8 cellular contexts compared by ENCODE assay signal in the genomic region with DNA sequence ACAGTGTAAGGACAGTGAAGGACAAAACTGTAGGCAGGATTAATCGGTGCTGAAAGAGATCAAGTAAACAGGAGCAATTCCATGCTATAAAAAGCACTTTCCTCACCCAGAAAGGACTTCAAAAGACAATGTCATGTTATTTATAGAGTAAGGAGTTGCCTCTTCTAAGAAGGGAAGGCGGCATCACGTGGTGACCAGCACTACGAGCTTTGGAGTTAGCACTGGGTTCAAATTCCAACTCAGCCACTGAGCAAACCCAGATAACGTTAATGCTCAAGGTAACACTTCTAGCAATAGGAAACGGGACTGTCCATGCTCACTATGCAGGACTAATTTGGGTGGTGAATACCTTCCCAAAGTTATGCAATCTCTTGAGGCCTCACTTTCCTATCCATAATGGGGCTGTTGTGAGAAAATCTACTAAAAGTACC. TPM values are rescaled to one million over a fixed set of nuclear protein-coding genes. Genes with fewer than 3 reads are reported as not detected.
DNase-seq lines count a peak whose midpoint lies in the region; ATAC-seq and TF ChIP-seq lines count a peak whose summit lies in the region.

No MANE protein-coding gene starts in this region.

- H4K20me1 ChIP-seq in OCI-LY1 (ENCODE audit: insufficient read depth, low read length) (no peaks in the 10 kb centered on the region), osteoblast (ENCODE audit: insufficient read depth, low read length) (no peaks in the 10 kb centered on the region)

- H3K9me2 ChIP-seq in OCI-LY1 (ENCODE audit: low read depth, low read length) = no peaks in the 10 kb centered on the region

- intact Hi-C loops in esophagus muscularis mucosa (cut with DNase I) = no loop called here

- TF ChIP-seq POLR2A in esophagus muscularis mucosa (IDR thresholded peaks at IDR 0.05; ENCODE audit: low read depth) = no peak

- ATAC-seq in HG02884 (IDR thresholded peaks at IDR 0.05; ENCODE audit: unreplicated experiment) = no peak
- ATAC-seq in HG02885 (IDR thresholded peaks at IDR 0.05; ENCODE audit: poor library complexity, unreplicated experiment) = no peak
- no peak for ATAC-seq in HG03039 (IDR thresholded peaks at IDR 0.05; ENCODE audit: unreplicated experiment)

- peak; percentile 42 for DNase-seq in GF-D8 (lab: John Stamatoyannopoulos, UW)
- no peak for DNase-seq in esophagus muscularis mucosa (ENCODE audit: extremely low spot score)
- DNase-seq in osteoblast (ENCODE audit: insufficient read length, low spot score, missing footprints) = no peak
- DNase-seq in D341Med (ENCODE audit: low spot score) = no peak

- TF ChIP-seq EP300 in esophagus muscularis mucosa (IDR thresholded peaks at IDR 0.05) = no peak

- peak overlapping the region; percentile 79 for H3K27ac ChIP-seq in OCI-LY1 (ENCODE audit: low read depth, low read length, poor library complexity, severe bottlenecking)
- peak overlapping the region; percentile 88 to 93 (median 91) for H3K27ac ChIP-seq in esophagus muscularis mucosa (replicated peaks in 1 of 4)
- H3K27ac ChIP-seq in osteoblast (ENCODE audit: low read depth, low read length) = peak overlapping the region; percentile 49

- H3K79me2 ChIP-seq in OCI-LY1 (ENCODE audit: insufficient read depth, low read length) = peaks cover 20% of the 10 kb centered on the region
- H3K79me2 ChIP-seq in osteoblast (ENCODE audit: insufficient read depth, low read length) = peaks cover 25% of the 10 kb centered on the region

- peak overlapping the region; percentile 77 for H3K4me3 ChIP-seq in OCI-LY1 (ENCODE audit: low read depth, low read length, poor library complexity, severe bottlenecking)
- peak overlapping the region; percentile 68 to 92 (median 73) for H3K4me3 ChIP-seq in esophagus muscularis mucosa
- peak overlapping the region; percentile 77 for H3K4me3 ChIP-seq in osteoblast (ENCODE audit: insufficient read depth, low read length)

- H3K4me2 ChIP-seq in OCI-LY1 (ENCODE audit: low read length) (peak overlapping the region; percentile 75), osteoblast (ENCODE audit: insufficient read depth, low read length) (peak overlapping the region; percentile 99)

- H3K4me1 ChIP-seq in OCI-LY1 (ENCODE audit: insufficient read depth, low read length, severe bottlenecking) (peaks cover 34% of the 10 kb centered on the region), esophagus muscularis mucosa (peaks cover 12 to 25% (median 17%) of the 10 kb centered on the region in 4 donors), osteoblast (ENCODE audit: insufficient read depth, low read length) (peaks cover 11% of the 10 kb centered on the region)

- 17% methylated on average over 6 of the region's 6 CpGs for WGBS in esophagus muscularis mucosa

- no peaks in the 10 kb centered on the region for H3K36me3 ChIP-seq in OCI-LY1 (ENCODE audit: insufficient read depth, low read length)
- no peaks in the 10 kb centered on the region for H3K36me3 ChIP-seq in esophagus muscularis mucosa
- no peaks in the 10 kb centered on the region for H3K36me3 ChIP-seq in osteoblast (ENCODE audit: insufficient read depth, low read length)

- peak overlapping the region; percentile 70; the same call in 1 of the 2 replicates for H2AFZ ChIP-seq in OCI-LY1 (ENCODE audit: low read length)
- peak overlapping the region; percentile 98 for H2AFZ ChIP-seq in osteoblast (ENCODE audit: low read length)

- no peaks in the 10 kb centered on the region for H3F3A ChIP-seq in OCI-LY1 (ENCODE audit: insufficient read depth, low read length)

- no peak for TF ChIP-seq CTCF in OCI-LY1 (IDR thresholded peaks at IDR 0.05; ENCODE audit: low read length)
- no peak for TF ChIP-seq CTCF in esophagus muscularis mucosa (IDR thresholded peaks at IDR 0.05)
- TF ChIP-seq CTCF in osteoblast (IDR thresholded peaks at IDR 0.05; ENCODE audit: extremely low read depth, low read depth, low read length) = no peak

- no peaks in the 10 kb centered on the region for H3K27me3 ChIP-seq in OCI-LY1 (ENCODE audit: insufficient read depth, low read length)
- H3K27me3 ChIP-seq in esophagus muscularis mucosa = no peaks in the 10 kb centered on the region
- H3K27me3 ChIP-seq in osteoblast (ENCODE audit: insufficient read depth, low read length) = no peaks in the 10 kb centered on the region

- H3K9me3 ChIP-seq in OCI-LY1 (ENCODE audit: low read length) (no peaks in the 10 kb centered on the region), esophagus muscularis mucosa (no peaks in the 10 kb centered on the region), osteoblast (ENCODE audit: low read depth, low read length) (no peaks in the 10 kb centered on the region)

- H3K9ac ChIP-seq in OCI-LY1 (ENCODE audit: low read length) = peak overlapping the region; percentile 69

RNA-seq across cellular contexts. Expression of a gene that starts 0.7 kb away (rescaled TPM):
- 1 to 10 TPM; 2.0 to 5.0 (median 3.6) TPM for total RNA-seq in esophagus muscularis mucosa
- total RNA-seq in osteoblast = 5.8 and 9.7 TPM in 2 replicates

RNA-seq across cellular contexts. Expression of a gene that starts 55.6 kb away (rescaled TPM):
- total RNA-seq in esophagus muscularis mucosa (1 to 10 TPM; 1.4 to 2.1 (median 1.8) TPM), osteoblast (4.7 and 5.6 TPM in 2 replicates)
